In genomic region chr11:114846040-114846791, GRCh38 we compare ENCODE assay signal across 9 cellular contexts.
DNase-seq lines count a peak whose midpoint lies in the region; ATAC-seq and TF ChIP-seq lines count a peak whose summit lies in the region.
"Had no signal": no experiment of that assay in that cellular context is flagged by ENCODE, and none has a peak within 500 bp of the region (broad histone marks: within the 10 kb centered on the region; RNA-seq: fewer than 3 reads in every experiment).

No MANE protein-coding gene starts in this region.

- H3K27me3 ChIP-seq in BE2C: no peaks in the 10 kb centered on the region
- no peaks in the 10 kb centered on the region for H3K27me3 ChIP-seq in spleen (replicated peaks in 1 of 7)
- H3K27me3 ChIP-seq: BLaER1 treated with 17β-estradiol and CSF1 and Interleukin-3, amounts not matched to agents 10 nM and 100 nM had no signal

- H3K9me3 ChIP-seq in BE2C (no peaks in the 10 kb centered on the region), spleen (no peaks in the 10 kb centered on the region)
- H3K9me3 ChIP-seq: BLaER1 treated with 17β-estradiol and CSF1 and Interleukin-3, amounts not matched to agents 10 nM and 100 nM had no signal

- no peak for TF ChIP-seq POLR2A in spleen (IDR thresholded peaks at IDR 0.05)

- H3K27ac Mint-ChIP-seq in naive thymus-derived CD8-positive, alpha-beta T cell: no peak overlapping the region

- H3K4me3 ChIP-seq in BE2C (ENCODE audit: low read depth, low read length): no peak overlapping the region
- H3K4me3 ChIP-seq in spleen: no peak overlapping the region
- H3K4me3 ChIP-seq: BLaER1 treated with 17β-estradiol and CSF1 and Interleukin-3, amounts not matched to agents 10 nM and 100 nM had no signal

- no peaks in the 10 kb centered on the region for H3K4me1 Mint-ChIP-seq in naive thymus-derived CD8-positive, alpha-beta T cell

- no peaks in the 10 kb centered on the region for H3K36me3 ChIP-seq in BE2C
- no peaks in the 10 kb centered on the region for H3K36me3 ChIP-seq in spleen
- H3K36me3 ChIP-seq: BLaER1 treated with 17β-estradiol and CSF1 and Interleukin-3, amounts not matched to agents 10 nM and 100 nM had no signal

- H3K4me1 ChIP-seq in BE2C (peaks cover 3% of the 10 kb centered on the region; the same call in 1 of the 2 replicates), spleen (no peaks in the 10 kb centered on the region)

- intact Hi-C loops in spleen (cut with DNase I; ENCODE audit: low total_unique reads): no loop called here

- in situ Hi-C loops in SK-MEL-5 (cut with HindIII; ENCODE audit: low pct_unique_long_range_greater_than_20kb, low sequenced_read_pairs): no loop called here

- POLR2A ChIA-PET in naive thymus-derived CD8-positive, alpha-beta T cell (lab: Charles Lee): no interaction called here

- H3K36me3 Mint-ChIP-seq in naive thymus-derived CD8-positive, alpha-beta T cell: no peaks in the 10 kb centered on the region

- peaks cover 2 to 26% (median 4%) of the 10 kb centered on the region in 5 donors for H3K27me3 Mint-ChIP-seq in naive thymus-derived CD8-positive, alpha-beta T cell

- no peak overlapping the region for H3K4me3 Mint-ChIP-seq in naive thymus-derived CD8-positive, alpha-beta T cell

- ATAC-seq in HG03039 (IDR thresholded peaks at IDR 0.05; ENCODE audit: unreplicated experiment): no peak
- no peak for ATAC-seq in naive thymus-derived CD8-positive, alpha-beta T cell

- DNase-seq in BE2C (peak; percentile 48), MV-4-11 (lab: John Stamatoyannopoulos, UW) (peak; percentile 24), SK-MEL-5 (ENCODE audit: low read depth, low spot score) (peak; percentile 4), hypothalamus (lab: John Stamatoyannopoulos, UW) (peak in 39 of 51 donors; percentile 3 to 72 (median 29)), spleen (no peak), 8988T (no peak)
- DNase-seq in naive thymus-derived CD8-positive, alpha-beta T cell: no peak

- peaks cover 0 to 2% (median 0%) of the 10 kb centered on the region in 9 donors for H3K9me3 Mint-ChIP-seq in naive thymus-derived CD8-positive, alpha-beta T cell

- 63 to 93% (median 73%) methylated on average over 4 to 5 of the region's 5 CpGs for WGBS in spleen, 5 donors

- no peak for TF ChIP-seq CTCF in BE2C (IDR thresholded peaks at IDR 0.05; ENCODE audit: low read depth, low read length)
- no peak for TF ChIP-seq CTCF in spleen (IDR thresholded peaks at IDR 0.05 in 8 of 11, conservative IDR thresholded peaks at IDR 0.05 in 3 of 11)

- no peak overlapping the region for H3K27ac ChIP-seq in spleen
- H3K27ac ChIP-seq: BLaER1 treated with 17β-estradiol and CSF1 and Interleukin-3, amounts not matched to agents 10 nM and 100 nM had no signal

Comparison
In these comparisons a context has a peak if more than half of its experiments do, and no peak if none do; other contexts are left out.
1. DNase-seq: peak in BE2C (single experiment), MV-4-11 (single experiment), SK-MEL-5 (single experiment) and hypothalamus (39 of 51); none in spleen (single experiment), 8988T (single experiment) and naive thymus-derived CD8-positive, alpha-beta T cell (0 of 10).